Comparison of ENCODE assay signal across 8 cellular contexts in genomic region chr10:98268694-98269386, GRCh38. TPM values are rescaled to one million over a fixed set of nuclear protein-coding genes. Genes with fewer than 3 reads are reported as not detected.
DNase-seq lines count a peak whose midpoint lies in the region; ATAC-seq, FAIRE-seq and TF ChIP-seq lines count a peak whose summit lies in the region.

No MANE protein-coding gene starts in this region.

- DNase-seq in AG04450 (ENCODE audit: low read depth, low spot score) (no peak), HTR-8/SVneo (ENCODE audit: insufficient read length, low spot score) (no peak), cardiac fibroblast (ENCODE audit: low read depth in 2 of 2) (peak; percentile 27 to 32), NCI-H1930 (lab: John Stamatoyannopoulos, UW) (no peak), NCI-H1436 treated with DMSO at 0.1 percent for 48 hours (lab: John Stamatoyannopoulos, UW) (no peak), NCI-H774 (lab: John Stamatoyannopoulos, UW) (no peak)

- no peak for TF ChIP-seq CTCF in AG04450 (IDR thresholded peaks at IDR 0.05; ENCODE audit: low read depth, low read length)
- TF ChIP-seq CTCF in cardiac fibroblast (IDR thresholded peaks at IDR 0.05; ENCODE audit: low read depth, low read length): no peak

- no peaks in the 10 kb centered on the region; the same call in 1 of the 2 replicates for H3K9me3 ChIP-seq in AG04450 (ENCODE audit: control insufficient read depth, insufficient read depth, low read length)
- H3K9me3 ChIP-seq in mucosa of stomach (ENCODE audit: control insufficient read depth, low read length): no peaks in the 10 kb centered on the region

- H3K9ac ChIP-seq in mucosa of stomach (ENCODE audit: low read length): peak overlapping the region; percentile 22

- CTCF ChIA-PET in AG04450 (lab: Charles Lee): interaction anchor here (0.6 to 3.1 kb wide), 5 partner anchors 8 to 362 kb away, joined by 3 to 18 read pairs (median 6); no protein-coding TSS in a partner anchor

- no peaks in the 10 kb centered on the region for H3K36me3 ChIP-seq in mucosa of stomach (ENCODE audit: control insufficient read depth, insufficient read depth, low read length)

- peaks cover 21% of the 10 kb centered on the region for H3K4me1 ChIP-seq in mucosa of stomach (ENCODE audit: control insufficient read depth, insufficient read depth, low read length)

- peak; percentile 13 for FAIRE-seq in HTR-8/SVneo (lab: Jason Lieb, UNC)

- POLR2A ChIA-PET in AG04450 (lab: Yijun Ruan, JAX): interaction anchor here (0.6 to 1.0 kb wide), 5 partner anchors 20 to 146 kb away, joined by 3 to 5 read pairs (median 4); partner anchors contain the start of gene PYROXD2

- peak overlapping the region; percentile 52 for H3K27ac ChIP-seq in AG04450 (ENCODE audit: low read depth, low read length)

- H3K27me3 ChIP-seq in AG04450 (ENCODE audit: control insufficient read depth, insufficient read depth, low read length) (no peaks in the 10 kb centered on the region), mucosa of stomach (ENCODE audit: control insufficient read depth, insufficient read depth, low read length) (peaks cover 42% of the 10 kb centered on the region)

- peak overlapping the region; percentile 58 for H3K4me3 ChIP-seq in AG04450 (ENCODE audit: low read depth, low read length)
- H3K4me3 ChIP-seq in cardiac fibroblast (replicated peaks in 1 of 2; ENCODE audit: low read depth in 2 of 2, low read length in 2 of 2): peak overlapping the region; percentile 41 to 43
- H3K4me3 ChIP-seq in mucosa of stomach (ENCODE audit: low read length): no peak overlapping the region

- no peak for ATAC-seq in GM18858 (IDR thresholded peaks at IDR 0.05; ENCODE audit: unreplicated experiment)

RNA-seq across cellular contexts. Expression of gene LOXL4, which starts 0.8 kb away (rescaled TPM):
- polyA plus RNA-seq in AG04450 (2011; rRNA removed): 41.0 and 45.5 TPM in 2 replicates
- polyA minus RNA-seq in AG04450 (2011; rRNA and poly(A)+ RNA removed): 31.0 and 37.8 TPM in 2 replicates

Comparison
In these comparisons a context has a peak if more than half of its experiments do, and no peak if none do; other contexts are left out.
1. DNase-seq: peak in cardiac fibroblast (2 of 2); none in AG04450 (single experiment), HTR-8/SVneo (single experiment), NCI-H1930 (0 of 2), NCI-H1436 treated with DMSO at 0.1 percent for 48 hours (single experiment) and NCI-H774 (single experiment).